ENCODE assay signal across 1 cellular context in the genomic region with DNA sequence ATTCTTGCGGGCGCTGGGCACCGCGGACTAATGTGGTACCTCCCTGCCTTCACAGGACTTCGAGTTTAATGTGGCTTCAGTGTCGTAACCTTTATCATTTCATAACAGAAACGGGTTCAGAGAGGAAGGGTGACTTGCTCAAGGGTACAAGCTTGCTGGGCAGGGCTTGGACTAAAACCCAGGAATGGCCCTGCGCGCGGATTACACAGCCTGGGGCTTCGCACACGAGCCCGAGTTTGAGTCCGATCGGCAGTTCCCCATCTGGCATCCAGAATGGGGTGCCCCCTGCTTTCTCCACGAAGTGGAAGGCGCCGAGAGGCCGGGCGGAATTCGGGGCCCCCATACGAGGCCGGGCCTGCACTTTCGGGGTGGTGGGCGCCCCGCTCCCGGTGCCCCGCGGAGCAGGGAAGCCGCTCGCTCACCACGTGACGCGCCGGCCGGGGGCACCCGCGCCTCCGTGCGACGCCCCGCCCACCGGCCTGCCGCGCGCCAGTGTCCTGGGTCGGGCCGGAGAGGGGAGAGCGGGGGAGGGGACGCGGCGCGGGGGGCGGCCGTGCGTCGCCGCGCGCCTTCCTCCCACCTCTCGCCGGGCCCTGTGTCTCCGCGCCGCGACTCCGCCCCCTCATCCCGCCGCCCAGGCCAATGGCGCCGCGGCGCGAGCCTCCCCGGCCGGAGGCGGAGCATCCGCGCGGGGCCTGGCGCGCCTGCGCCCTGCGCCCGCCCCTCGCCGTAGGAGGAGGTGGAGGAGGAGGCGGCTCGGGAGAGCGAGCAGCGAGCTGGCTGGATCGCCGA.
A peak's percentile ranks its signal among the peaks of the same experiment; 100 is the strongest.
TF ChIP-seq lines count a peak whose summit lies in the region.

Gene SET (plus strand): TSS at position 722 of the 792 bp plus-strand sequence. CDS start 361 bp downstream, outside the sequence.

TF ChIP-seq in HepG2, 621 proteins besides CTCF, POLR2A, EP300 and RAD21 (continued from another document and continues in another):
- TF ChIP-seq, protein P1, sequence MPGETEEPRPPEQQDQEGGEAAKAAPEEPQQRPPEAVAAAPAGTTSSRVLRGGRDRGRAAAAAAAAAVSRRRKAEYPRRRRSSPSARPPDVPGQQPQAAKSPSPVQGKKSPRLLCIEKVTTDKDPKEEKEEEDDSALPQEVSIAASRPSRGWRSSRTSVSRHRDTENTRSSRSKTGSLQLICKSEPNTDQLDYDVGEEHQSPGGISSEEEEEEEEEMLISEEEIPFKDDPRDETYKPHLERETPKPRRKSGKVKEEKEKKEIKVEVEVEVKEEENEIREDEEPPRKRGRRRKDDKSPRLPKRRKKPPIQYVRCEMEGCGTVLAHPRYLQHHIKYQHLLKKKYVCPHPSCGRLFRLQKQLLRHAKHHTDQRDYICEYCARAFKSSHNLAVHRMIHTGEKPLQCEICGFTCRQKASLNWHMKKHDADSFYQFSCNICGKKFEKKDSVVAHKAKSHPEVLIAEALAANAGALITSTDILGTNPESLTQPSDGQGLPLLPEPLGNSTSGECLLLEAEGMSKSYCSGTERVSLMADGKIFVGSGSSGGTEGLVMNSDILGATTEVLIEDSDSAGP (CRISPR knock-in tag; IDR thresholded peaks at IDR 0.05; ENCODE audit: borderline replicate concordance), result peak; percentile 62; the same call in 1 of the 2 replicates
- no peak for TF ChIP-seq RELA (CRISPR knock-in tag; IDR thresholded peaks at IDR 0.05)
- TF ChIP-seq SSRP1 (CRISPR knock-in tag; IDR thresholded peaks at IDR 0.05), result no peak
- TF ChIP-seq MATR3 (CRISPR knock-in tag; IDR thresholded peaks at IDR 0.05), result no peak
- no peak for TF ChIP-seq CBX2 (IDR thresholded peaks at IDR 0.05; ENCODE audit: low read depth, low read length)
- no peak for TF ChIP-seq CBX2 (CRISPR knock-in tag; IDR thresholded peaks at IDR 0.05; ENCODE audit: low read depth)
- no peak for TF ChIP-seq CENPX (CRISPR knock-in tag; IDR thresholded peaks at IDR 0.05)
- no peak for TF ChIP-seq HMG20A (CRISPR knock-in tag; IDR thresholded peaks at IDR 0.05; ENCODE audit: borderline replicate concordance)
- 0 out of 2 replicates have a peak, but pooled peaks have one; percentile 7 for TF ChIP-seq ZBTB7A (CRISPR knock-in tag; IDR thresholded peaks at IDR 0.05)
- no peak; the same call in 1 of the 2 replicates for TF ChIP-seq ZSCAN31 (CRISPR knock-in tag; IDR thresholded peaks at IDR 0.05; ENCODE audit: low read depth)
- TF ChIP-seq MXD4 (CRISPR knock-in tag; IDR thresholded peaks at IDR 0.05), result peak; percentile 89
- TF ChIP-seq ZBTB34 (CRISPR knock-in tag; IDR thresholded peaks at IDR 0.05), result no peak
- TF ChIP-seq RERE (CRISPR knock-in tag; IDR thresholded peaks at IDR 0.05; ENCODE audit: low read depth), result no peak
- TF ChIP-seq, protein P2, sequence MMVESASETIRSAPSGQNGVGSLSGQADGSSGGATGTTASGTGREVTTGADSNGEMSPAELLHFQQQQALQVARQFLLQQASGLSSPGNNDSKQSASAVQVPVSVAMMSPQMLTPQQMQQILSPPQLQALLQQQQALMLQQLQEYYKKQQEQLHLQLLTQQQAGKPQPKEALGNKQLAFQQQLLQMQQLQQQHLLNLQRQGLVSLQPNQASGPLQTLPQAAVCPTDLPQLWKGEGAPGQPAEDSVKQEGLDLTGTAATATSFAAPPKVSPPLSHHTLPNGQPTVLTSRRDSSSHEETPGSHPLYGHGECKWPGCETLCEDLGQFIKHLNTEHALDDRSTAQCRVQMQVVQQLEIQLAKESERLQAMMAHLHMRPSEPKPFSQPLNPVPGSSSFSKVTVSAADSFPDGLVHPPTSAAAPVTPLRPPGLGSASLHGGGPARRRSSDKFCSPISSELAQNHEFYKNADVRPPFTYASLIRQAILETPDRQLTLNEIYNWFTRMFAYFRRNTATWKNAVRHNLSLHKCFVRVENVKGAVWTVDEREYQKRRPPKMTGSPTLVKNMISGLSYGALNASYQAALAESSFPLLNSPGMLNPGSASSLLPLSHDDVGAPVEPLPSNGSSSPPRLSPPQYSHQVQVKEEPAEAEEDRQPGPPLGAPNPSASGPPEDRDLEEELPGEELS (CRISPR knock-in tag; IDR thresholded peaks at IDR 0.05), result no peak
- TF ChIP-seq, protein P3, sequence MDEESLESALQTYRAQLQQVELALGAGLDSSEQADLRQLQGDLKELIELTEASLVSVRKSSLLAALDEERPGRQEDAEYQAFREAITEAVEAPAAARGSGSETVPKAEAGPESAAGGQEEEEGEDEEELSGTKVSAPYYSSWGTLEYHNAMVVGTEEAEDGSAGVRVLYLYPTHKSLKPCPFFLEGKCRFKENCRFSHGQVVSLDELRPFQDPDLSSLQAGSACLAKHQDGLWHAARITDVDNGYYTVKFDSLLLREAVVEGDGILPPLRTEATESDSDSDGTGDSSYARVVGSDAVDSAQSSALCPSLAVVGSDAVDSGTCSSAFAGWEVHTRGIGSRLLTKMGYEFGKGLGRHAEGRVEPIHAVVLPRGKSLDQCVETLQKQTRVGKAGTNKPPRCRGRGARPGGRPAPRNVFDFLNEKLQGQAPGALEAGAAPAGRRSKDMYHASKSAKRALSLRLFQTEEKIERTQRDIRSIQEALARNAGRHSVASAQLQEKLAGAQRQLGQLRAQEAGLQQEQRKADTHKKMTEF (CRISPR knock-in tag; IDR thresholded peaks at IDR 0.05), result peak; percentile 73
- TF ChIP-seq ZNF333 (CRISPR knock-in tag; IDR thresholded peaks at IDR 0.05; ENCODE audit: borderline replicate concordance), result no peak
- no peak for TF ChIP-seq U2AF2 (IDR thresholded peaks at IDR 0.05; ENCODE audit: low read depth, low read length)
- no peak for TF ChIP-seq ZBTB8A (CRISPR knock-in tag; IDR thresholded peaks at IDR 0.05; ENCODE audit: borderline replicate concordance, low read depth)
- TF ChIP-seq HNRNPUL1 (IDR thresholded peaks at IDR 0.05; ENCODE audit: low read depth, low read length), result no peak
- no peak for TF ChIP-seq ZSCAN30 (CRISPR knock-in tag; IDR thresholded peaks at IDR 0.05)
- no peak for TF ChIP-seq RFX3 (CRISPR knock-in tag; IDR thresholded peaks at IDR 0.05)
- TF ChIP-seq, protein P4, sequence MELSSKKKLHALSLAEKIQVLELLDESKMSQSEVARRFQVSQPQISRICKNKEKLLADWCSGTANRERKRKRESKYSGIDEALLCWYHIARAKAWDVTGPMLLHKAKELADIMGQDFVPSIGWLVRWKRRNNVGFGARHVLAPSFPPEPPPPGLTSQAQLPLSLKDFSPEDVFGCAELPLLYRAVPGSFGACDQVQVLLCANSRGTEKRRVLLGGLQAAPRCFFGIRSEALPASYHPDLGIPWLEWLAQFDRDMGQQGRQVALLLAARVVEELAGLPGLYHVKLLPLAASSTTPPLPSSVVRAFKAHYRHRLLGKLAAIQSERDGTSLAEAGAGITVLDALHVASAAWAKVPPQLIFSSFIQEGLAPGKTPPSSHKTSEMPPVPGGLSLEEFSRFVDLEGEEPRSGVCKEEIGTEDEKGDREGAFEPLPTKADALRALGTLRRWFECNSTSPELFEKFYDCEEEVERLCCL (CRISPR knock-in tag; IDR thresholded peaks at IDR 0.05; ENCODE audit: borderline replicate concordance), result no peak
- no peak; the same call in 1 of the 2 replicates for TF ChIP-seq ZNF839 (CRISPR knock-in tag; IDR thresholded peaks at IDR 0.05; ENCODE audit: borderline replicate concordance)
- TF ChIP-seq ZSCAN20 (CRISPR knock-in tag; IDR thresholded peaks at IDR 0.05; ENCODE audit: borderline replicate concordance), result 0 out of 2 replicates have a peak, but pooled peaks have one; percentile 39
- TF ChIP-seq KLF15 (CRISPR knock-in tag; IDR thresholded peaks at IDR 0.05; ENCODE audit: borderline replicate concordance), result no peak
- TF ChIP-seq, protein P5, sequence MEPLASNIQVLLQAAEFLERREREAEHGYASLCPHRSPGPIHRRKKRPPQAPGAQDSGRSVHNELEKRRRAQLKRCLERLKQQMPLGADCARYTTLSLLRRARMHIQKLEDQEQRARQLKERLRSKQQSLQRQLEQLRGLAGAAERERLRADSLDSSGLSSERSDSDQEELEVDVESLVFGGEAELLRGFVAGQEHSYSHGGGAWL (CRISPR knock-in tag; IDR thresholded peaks at IDR 0.05), result peak; percentile 62; the same call in 1 of the 2 replicates
- TF ChIP-seq ZNF10 (CRISPR knock-in tag; IDR thresholded peaks at IDR 0.05; ENCODE audit: borderline replicate concordance, low read depth), result no peak
- TF ChIP-seq ZNF547 (CRISPR knock-in tag; IDR thresholded peaks at IDR 0.05), result peak; percentile 42; the same call in 1 of the 2 replicates
- TF ChIP-seq RAD51 (IDR thresholded peaks at IDR 0.05; ENCODE audit: borderline replicate concordance), result no peak
- no peak for TF ChIP-seq PLRG1 (conservative IDR thresholded peaks at IDR 0.05)
- TF ChIP-seq RORA (CRISPR knock-in tag; IDR thresholded peaks at IDR 0.05), result no peak
- TF ChIP-seq, protein P6, sequence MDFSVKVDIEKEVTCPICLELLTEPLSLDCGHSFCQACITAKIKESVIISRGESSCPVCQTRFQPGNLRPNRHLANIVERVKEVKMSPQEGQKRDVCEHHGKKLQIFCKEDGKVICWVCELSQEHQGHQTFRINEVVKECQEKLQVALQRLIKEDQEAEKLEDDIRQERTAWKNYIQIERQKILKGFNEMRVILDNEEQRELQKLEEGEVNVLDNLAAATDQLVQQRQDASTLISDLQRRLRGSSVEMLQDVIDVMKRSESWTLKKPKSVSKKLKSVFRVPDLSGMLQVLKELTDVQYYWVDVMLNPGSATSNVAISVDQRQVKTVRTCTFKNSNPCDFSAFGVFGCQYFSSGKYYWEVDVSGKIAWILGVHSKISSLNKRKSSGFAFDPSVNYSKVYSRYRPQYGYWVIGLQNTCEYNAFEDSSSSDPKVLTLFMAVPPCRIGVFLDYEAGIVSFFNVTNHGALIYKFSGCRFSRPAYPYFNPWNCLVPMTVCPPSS (IDR thresholded peaks at IDR 0.05), result no peak
- TF ChIP-seq ZNF33A (CRISPR knock-in tag; IDR thresholded peaks at IDR 0.05; ENCODE audit: borderline replicate concordance), result no peak
- no peak; the same call in 1 of the 2 replicates for TF ChIP-seq NR2C2 (CRISPR knock-in tag; IDR thresholded peaks at IDR 0.05; ENCODE audit: borderline replicate concordance)
- TF ChIP-seq MTA1 (CRISPR knock-in tag; IDR thresholded peaks at IDR 0.05; ENCODE audit: borderline replicate concordance), result peak; percentile 53; the same call in 1 of the 2 replicates
- TF ChIP-seq ZNF713 (CRISPR knock-in tag; IDR thresholded peaks at IDR 0.05), result no peak
- TF ChIP-seq, protein P7, sequence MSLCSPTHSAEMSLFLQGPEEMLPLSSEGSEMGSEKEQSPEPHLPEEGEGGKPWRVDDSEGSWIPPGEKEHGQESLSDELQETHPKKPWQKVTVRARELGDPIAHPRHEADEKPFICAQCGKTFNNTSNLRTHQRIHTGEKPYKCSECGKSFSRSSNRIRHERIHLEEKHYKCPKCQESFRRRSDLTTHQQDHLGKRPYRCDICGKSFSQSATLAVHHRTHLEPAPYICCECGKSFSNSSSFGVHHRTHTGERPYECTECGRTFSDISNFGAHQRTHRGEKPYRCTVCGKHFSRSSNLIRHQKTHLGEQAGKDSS (CRISPR knock-in tag; IDR thresholded peaks at IDR 0.05; ENCODE audit: borderline replicate concordance, low read depth), result peak; percentile 67; the same call in 1 of the 2 replicates
- TF ChIP-seq ATRX (CRISPR knock-in tag; IDR thresholded peaks at IDR 0.05; ENCODE audit: borderline replicate concordance), result no peak
- no peak for TF ChIP-seq SCMH1 (CRISPR knock-in tag; IDR thresholded peaks at IDR 0.05; ENCODE audit: borderline replicate concordance)
- TF ChIP-seq DNMT3B (CRISPR knock-in tag; conservative IDR thresholded peaks at IDR 0.05), result no peak
- peak; percentile 69; the same call in 1 of the 2 replicates for TF ChIP-seq ZNF703 (CRISPR knock-in tag; IDR thresholded peaks at IDR 0.05; ENCODE audit: borderline replicate concordance)
